Comparison of ENCODE assay signal across 21 cellular contexts in the genomic region with DNA sequence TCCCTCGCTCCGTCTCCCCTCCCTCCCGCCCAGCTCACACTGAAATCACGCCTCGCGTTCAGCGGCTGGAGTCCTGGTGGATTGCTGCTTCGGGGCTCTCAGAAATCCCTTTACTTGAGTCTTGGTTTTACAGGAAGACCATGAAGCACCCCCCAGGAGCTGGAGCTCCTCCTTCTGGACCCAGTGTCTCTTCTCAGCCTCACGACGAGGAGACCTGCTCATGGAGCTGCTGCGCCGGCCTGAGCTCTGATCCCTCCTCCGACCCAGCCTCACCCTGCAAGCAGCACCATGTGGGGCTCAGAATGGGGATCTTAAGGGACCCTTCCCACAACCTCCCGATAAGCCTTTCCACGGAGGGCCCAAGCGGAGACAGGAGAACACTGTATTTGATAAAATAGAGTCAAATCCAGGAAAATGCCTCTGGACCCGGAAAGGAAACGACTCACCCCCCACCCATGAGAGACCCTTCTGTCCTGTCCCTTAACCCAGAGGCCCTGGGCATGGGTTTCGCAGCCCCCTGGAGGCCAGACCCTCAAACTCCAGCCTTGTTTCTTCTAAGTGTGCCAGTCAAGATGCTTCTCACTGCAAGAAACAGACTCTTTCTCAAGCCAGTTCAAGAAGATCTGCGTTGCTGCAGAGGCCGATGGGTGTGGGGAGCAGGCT.
"Had no signal": no experiment of that assay in that cellular context is flagged by ENCODE, and none has a peak within 500 bp of the region (broad histone marks: within the 10 kb centered on the region; RNA-seq: fewer than 3 reads in every experiment).

No MANE protein-coding gene starts in this region.

- H3K4me3 ChIP-seq: adrenal gland, dorsolateral prefrontal cortex, hepatocyte, left lung, mucosa of descending colon, right atrium auricular region, tibial artery, uterus had no signal

- H3K27ac Mint-ChIP-seq: activated CD4-positive, alpha-beta memory T cell treated with anti-CD3 and anti-CD28 coated beads, Interleukin-2, amount 10 ng/mL, durations not matched to agents 7 days and 5 days; activated naive CD4-positive, alpha-beta T cell treated with anti-CD3 and anti-CD28 coated beads, Interleukin-2, amount 50 U/mL, for 24 hours; stimulated activated naive B cell treated with anti-CD40 and anti-IgM and Interleukin-4, amounts not matched to agents 10 μg/mL and 1 μg/mL and 100 μg/mL, for 72 hours had no signal

- ATAC-seq: activated T-cell treated with anti-CD3 and anti-CD28 coated beads, Interleukin-2, amount 50 U/mL, for 4 hours; esophagus mucosa; left lung; mucosa of descending colon; naive thymus-derived CD4-positive, alpha-beta T cell; stimulated activated naive B cell treated with anti-CD40 and anti-IgM and Interleukin-4, amounts not matched to agents 10 μg/mL and 1 μg/mL and 100 μg/mL, for 72 hours had no signal

- H3K4me2 ChIP-seq: hepatocyte had no signal

- H3K4me1 ChIP-seq: uterus had no signal

- H3K36me3 ChIP-seq: adrenal gland, left lung, right atrium auricular region, tibial artery, uterus had no signal

- H3K4me3 Mint-ChIP-seq: activated CD4-positive, alpha-beta memory T cell treated with anti-CD3 and anti-CD28 coated beads, Interleukin-2, amount 10 ng/mL, durations not matched to agents 7 days and 5 days; activated naive CD4-positive, alpha-beta T cell treated with anti-CD3 and anti-CD28 coated beads, Interleukin-2, amount 50 U/mL, for 24 hours; activated T-cell treated with anti-CD3 and anti-CD28 coated beads, Interleukin-2, amount 50 U/mL, for 4 hours; stimulated activated naive B cell treated with anti-CD40 and anti-IgM and Interleukin-4, amounts not matched to agents 10 μg/mL and 1 μg/mL and 100 μg/mL, for 72 hours had no signal

- H3K36me3 Mint-ChIP-seq: stimulated activated naive B cell treated with anti-CD40 and anti-IgM and Interleukin-4, amounts not matched to agents 10 μg/mL and 1 μg/mL and 100 μg/mL, for 72 hours had no signal

- H3K27me3 ChIP-seq: adrenal gland, hepatocyte, right atrium auricular region, uterus had no signal

- H2AFZ ChIP-seq: hepatocyte had no signal

- DNase-seq: activated CD4-positive, alpha-beta memory T cell treated with anti-CD3 and anti-CD28 coated beads, Interleukin-2, amount 10 ng/mL, durations not matched to agents 7 days and 5 days; activated CD4-positive, CD25-positive, alpha-beta regulatory T cell treated with anti-CD3 and anti-CD28 coated beads, Interleukin-2, amount 50 U/mL, for 72 hours; activated effector memory CD4-positive, alpha-beta T cell treated with Interleukin-2 at 50 U/mL for 16 hours; activated T-cell treated with anti-CD3 and anti-CD28 coated beads, Interleukin-2, amount 50 U/mL, for 4 hours; adrenal gland; dorsolateral prefrontal cortex; kidney; naive thymus-derived CD4-positive, alpha-beta T cell; occipital lobe; stimulated activated CD4-positive, alpha-beta T cell treated with anti-CD3 and anti-CD28 coated beads, Interleukin-15, amount 100 ng/mL, for 24 hours; stimulated activated CD4-positive, alpha-beta T cell treated with anti-CD3 and anti-CD28 coated beads, Interleukin-4, amount 100 ng/mL, for 1 hour; stimulated activated naive B cell treated with anti-CD40 and anti-IgM and Interleukin-4, amounts not matched to agents 10 μg/mL and 1 μg/mL and 100 μg/mL, for 72 hours; T-helper 2 cell; tibial artery; uterus had no signal

- H3K9me3 Mint-ChIP-seq: activated CD4-positive, alpha-beta memory T cell treated with anti-CD3 and anti-CD28 coated beads, Interleukin-2, amount 10 ng/mL, durations not matched to agents 7 days and 5 days; activated naive CD4-positive, alpha-beta T cell treated with anti-CD3 and anti-CD28 coated beads, Interleukin-2, amount 50 U/mL, for 24 hours; activated T-cell treated with anti-CD3 and anti-CD28 coated beads, Interleukin-2, amount 50 U/mL, for 4 hours; stimulated activated naive B cell treated with anti-CD40 and anti-IgM and Interleukin-4, amounts not matched to agents 10 μg/mL and 1 μg/mL and 100 μg/mL, for 72 hours had no signal

- H3K27me3 Mint-ChIP-seq: activated naive CD4-positive, alpha-beta T cell treated with anti-CD3 and anti-CD28 coated beads, Interleukin-2, amount 50 U/mL, for 24 hours had no signal

- H3K9me3 ChIP-seq: adrenal gland, left lung, mucosa of descending colon, right atrium auricular region, tibial artery, uterus had no signal
